In the genomic region with DNA sequence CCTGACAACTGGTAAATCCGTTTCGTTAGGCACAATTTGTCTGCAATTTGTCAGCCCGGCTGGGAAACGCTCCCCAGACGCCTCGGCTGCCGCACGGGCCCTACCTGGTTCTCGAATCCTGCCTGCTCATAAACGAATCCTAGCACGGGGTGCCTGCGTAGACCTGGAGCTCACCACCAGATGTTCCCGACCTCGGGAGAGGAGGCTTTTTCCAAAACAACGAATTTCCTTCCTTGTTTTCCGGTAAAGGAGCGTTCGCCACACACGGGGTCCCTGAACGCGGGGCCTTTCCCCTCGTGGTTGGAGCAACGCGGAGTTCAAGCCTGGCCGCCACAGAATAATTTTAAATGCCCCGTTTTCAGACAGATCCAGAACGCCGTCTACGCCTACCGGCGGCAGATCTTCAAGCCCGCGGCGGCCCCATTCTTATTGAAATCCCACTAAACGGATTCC, we compare ENCODE assay signal across 8 cellular contexts. TPM values are rescaled to one million over a fixed set of nuclear protein-coding genes. Genes with fewer than 3 reads are reported as not detected.
DNase-seq lines count a peak whose midpoint lies in the region; ATAC-seq, FAIRE-seq and TF ChIP-seq lines count a peak whose summit lies in the region.
"Had no signal": no experiment of that assay in that cellular context is flagged by ENCODE, and none has a peak within 500 bp of the region (broad histone marks: within the 10 kb centered on the region; RNA-seq: fewer than 3 reads in every experiment).

No MANE protein-coding gene starts in this region.

- no peak overlapping the region for H3K14ac ChIP-seq in H1 (ENCODE audit: insufficient read length)
- peak overlapping the region; percentile 47 for H3K14ac ChIP-seq in trophoblast cell (ENCODE audit: low read length)

- H3K9me3 ChIP-seq in H1 (ENCODE audit: insufficient read depth in 2 of 2, low read depth in 1 of 2, low read length in 1 of 2) (no peaks in the 10 kb centered on the region; a peak in 1 of 4 replicates), trophoblast cell (ENCODE audit: insufficient read depth, low read depth, low read length) (peaks cover 3% of the 10 kb centered on the region)

- TF ChIP-seq POLR2A in H1 (IDR thresholded peaks at IDR 0.05; ENCODE audit: control extremely low read depth in 1 of 2, low read depth in 2 of 2, low read length in 2 of 2) = no peak

- 2% methylated on average over 34 of the region's 35 CpGs; no CpG with 5 or more reads in 1 of the 2 experiments for WGBS in H1 (ENCODE audit: extremely low coverage in 1 of 2, insufficient coverage in 1 of 2, insufficient read length in 1 of 2, insufficient replicate concordance in 2 of 2, low coverage in 1 of 2, low lambda C conversion rate in 2 of 2, missing lambda C conversion rate in 1 of 2), 2 experiments
- WGBS in trophoblast cell (ENCODE audit: extremely low coverage, insufficient coverage, insufficient read length) = no CpG with 5 or more reads among the region's 35 CpGs

- DNase-seq in EH (ENCODE audit: low read depth) = peak; percentile 28
- DNase-seq in NCI-H146 (lab: John Stamatoyannopoulos, UW) = peak; percentile 65
- DNase-seq in H1 (ENCODE audit: low read depth in 1 of 2, low spot score in 2 of 2) = no peak
- DNase-seq in trophoblast cell = no peak
- DNase-seq in NAMALWA (ENCODE audit: low spot score) = no peak
- DNase-seq in OCI-M1 (lab: John Stamatoyannopoulos, UW) = no peak

- H3K79me1 ChIP-seq in H1 (ENCODE audit: low read depth, low read length) (no peaks in the 10 kb centered on the region), trophoblast cell (ENCODE audit: low read length) (peaks cover 62% of the 10 kb centered on the region)

- H3K36me3 ChIP-seq in H1 (ENCODE audit: control insufficient read depth in 2 of 4, insufficient read depth in 4 of 4, low read length in 3 of 4) = peaks cover 0 to 12% (median 0%) of the 10 kb centered on the region in 4 experiments; a peak in 1 of 8 replicates
- H3K36me3 ChIP-seq in trophoblast cell (ENCODE audit: control insufficient read depth in 1 of 2, insufficient read depth in 2 of 2, low read length in 2 of 2) = peaks cover 14 to 27% of the 10 kb centered on the region in 2 experiments

- H3K27me3 ChIP-seq in H1 (replicated peaks in 1 of 4; ENCODE audit: control insufficient read depth in 3 of 4, extremely low read depth in 1 of 4, insufficient read depth in 3 of 4, low read length in 3 of 4) (peaks cover 98 to 100% (median 99%) of the 10 kb centered on the region in 4 experiments), trophoblast cell (ENCODE audit: insufficient read depth, low read length) (peaks cover 3% of the 10 kb centered on the region)

- H3K18ac ChIP-seq in H1 (ENCODE audit: extremely low read depth, low read length) = no peak overlapping the region; the same call in 1 of the 2 replicates
- H3K18ac ChIP-seq in trophoblast cell (ENCODE audit: low read length) = peak overlapping the region; percentile 58

- H3K56ac ChIP-seq in H1 (replicated peaks; ENCODE audit: insufficient read length, low read depth, low read length) = no peak overlapping the region

- H3K4me3 ChIP-seq in H1 (ENCODE audit: extremely low read depth in 1 of 4, insufficient read depth in 2 of 4, low read depth in 3 of 4, low read length in 4 of 4) (peak overlapping the region in 1 of 4 experiments; percentile 50; a peak in 3 of 8 replicates), trophoblast cell (ENCODE audit: low read depth, low read length) (peak overlapping the region; percentile 61)

- peaks cover 19% of the 10 kb centered on the region; the same call in 1 of the 2 replicates for H3K23me2 ChIP-seq in H1 (ENCODE audit: low read depth, low read length)

- no peak overlapping the region for H4K8ac ChIP-seq in H1 (ENCODE audit: extremely low read depth, insufficient read depth, low read length)
- H4K8ac ChIP-seq in trophoblast cell (ENCODE audit: low read depth, low read length) = peak overlapping the region; percentile 63

- H2AFZ ChIP-seq in H1 (ENCODE audit: low read length) (no peak overlapping the region), trophoblast cell (ENCODE audit: insufficient read depth, low read length, poor library complexity) (no peak overlapping the region)

- H2BK5ac ChIP-seq in H1 (ENCODE audit: low read depth, low read length) = no peak overlapping the region
- peak overlapping the region; percentile 52 for H2BK5ac ChIP-seq in trophoblast cell (ENCODE audit: low read depth, low read length, poor library complexity)

- no peak overlapping the region for H2BK120ac ChIP-seq in H1 (replicated peaks; ENCODE audit: low read depth, low read length)
- peak overlapping the region; percentile 36 for H2BK120ac ChIP-seq in trophoblast cell (ENCODE audit: insufficient read depth, low read length, poor library complexity)

- no peak overlapping the region for H4K5ac ChIP-seq in H1 (ENCODE audit: insufficient read length, low read depth, low read length)

- no peak overlapping the region for H4K91ac ChIP-seq in H1 (replicated peaks; ENCODE audit: insufficient read length, low read length)
- peak overlapping the region; percentile 56 for H4K91ac ChIP-seq in trophoblast cell (ENCODE audit: low read depth, low read length)

- H2BK12ac ChIP-seq in H1 (ENCODE audit: low read depth, low read length) (0 out of 2 replicates have a peak overlapping the region, but pooled peaks have one; percentile 68), trophoblast cell (ENCODE audit: low read length) (no peak overlapping the region)

- POLR2A ChIA-PET in H1 (lab: Charles Lee; ENCODE audit: partially characterized antibody) = interaction anchor here (0.8 to 2.3 kb wide), 2 partner anchors 9 to 100 kb away, joined by 3 to 12 read pairs; no protein-coding TSS in a partner anchor

- H3K23ac ChIP-seq in H1 (ENCODE audit: insufficient read length) = no peak overlapping the region
- H3K23ac ChIP-seq in trophoblast cell (ENCODE audit: low read length) = no peak overlapping the region

- no peak for FAIRE-seq in H1 (lab: Jason Lieb, UNC)

- H3K9ac ChIP-seq in H1 (replicated peaks in 1 of 4; ENCODE audit: extremely low read depth in 1 of 4, low read depth in 3 of 4, low read length in 3 of 4) (no peak overlapping the region), trophoblast cell (ENCODE audit: low read length) (peak overlapping the region; percentile 23)

- no peaks in the 10 kb centered on the region for H3K79me2 ChIP-seq in H1 (ENCODE audit: control insufficient read depth in 1 of 2, insufficient read depth in 2 of 2, low read length in 2 of 2)
- H3K79me2 ChIP-seq in trophoblast cell (ENCODE audit: control insufficient read depth, insufficient read depth, low read length, poor library complexity) = peaks cover 57% of the 10 kb centered on the region

- H2BK15ac ChIP-seq in H1 (ENCODE audit: low read length) = no peak overlapping the region

- ATAC-seq in HG02571 (IDR thresholded peaks at IDR 0.05; ENCODE audit: unreplicated experiment) = no peak
- ATAC-seq: Panc1 had no signal

- no peak for TF ChIP-seq EP300 in H1 (IDR thresholded peaks at IDR 0.05; ENCODE audit: borderline replicate concordance in 1 of 2, low read depth in 2 of 2, low read length in 2 of 2)

- H3K4me1 ChIP-seq in H1 (replicated peaks in 1 of 4; ENCODE audit: control insufficient read depth in 3 of 4, insufficient read depth in 4 of 4, low read length in 3 of 4) (peaks cover 0 to 71% (median 43%) of the 10 kb centered on the region in 4 experiments; a peak in 6 of 7 replicates), trophoblast cell (ENCODE audit: control insufficient read depth in 1 of 2, insufficient read depth in 2 of 2, low read length in 2 of 2) (peaks cover 24 to 43% of the 10 kb centered on the region in 2 experiments)

- H2AK5ac ChIP-seq in H1 (ENCODE audit: low read depth, low read length) (no peak overlapping the region), trophoblast cell (ENCODE audit: low read length) (no peak overlapping the region)

- CTCF ChIA-PET in H1 (lab: Charles Lee; ENCODE audit: partially characterized antibody) = interaction anchor here (1.3 to 2.3 kb wide), 2 partner anchors 10 to 16 kb away, joined by 3 to 13 read pairs; no protein-coding TSS in a partner anchor

- peaks cover 6 to 26% of the 10 kb centered on the region in 2 experiments for H4K20me1 ChIP-seq in H1 (replicated peaks in 1 of 2; ENCODE audit: control insufficient read depth in 1 of 2, insufficient read depth in 2 of 2, low read length in 2 of 2)

- H2BK20ac ChIP-seq in H1 (ENCODE audit: low read length) = no peak overlapping the region

- peak overlapping the region; percentile 13 for H4K12ac ChIP-seq in trophoblast cell (ENCODE audit: low read depth, low read length)

- TF ChIP-seq RAD21 in H1 (IDR thresholded peaks at IDR 0.05 in 1 of 2, conservative IDR thresholded peaks at IDR 0.05 in 1 of 2; ENCODE audit: low read depth in 2 of 2, low read length in 2 of 2) = no peak

- no peak for TF ChIP-seq CTCF in H1 (IDR thresholded peaks at IDR 0.05; ENCODE audit: control extremely low read depth in 1 of 3, insufficient read depth in 1 of 3, low read depth in 1 of 3, low read length in 3 of 3)

- H3K27ac ChIP-seq in H1 (ENCODE audit: low read depth, low read length) = no peak overlapping the region
- H3K27ac ChIP-seq in trophoblast cell (ENCODE audit: low read depth, low read length) = peak overlapping the region; percentile 52

- no peak overlapping the region for H3K4ac ChIP-seq in H1 (replicated peaks; ENCODE audit: insufficient read length, low read depth, low read length)
- H3K4ac ChIP-seq in trophoblast cell (ENCODE audit: low read depth, low read length) = peak overlapping the region; percentile 81

- H3K4me2 ChIP-seq in H1 (ENCODE audit: insufficient read depth in 1 of 2, low read depth in 2 of 2, low read length in 2 of 2) (peak overlapping the region; percentile 60 to 63), trophoblast cell (ENCODE audit: low read length) (peak overlapping the region; percentile 93)

RNA-seq across cellular contexts. Expression of gene GATA2, which starts 1.1 kb away (rescaled TPM):
- total RNA-seq in H1 (2021; fragmentation: NEBNext Ultra II Directional; extraction: Animal tissue kit (Norgen Biotek cat#: 25700)) = 0.30 and 0.40 TPM in 2 replicates
- polyA plus RNA-seq in H1 (2011; rRNA removed) = 0.03 and 0.22 TPM in 2 replicates
- 0.17 TPM for polyA plus RNA-seq in H1 (2011; cell fraction: cytosol; rRNA removed)
- 0.23 TPM for polyA plus RNA-seq in H1 (2011; cell fraction: nucleus; rRNA removed)
- 0.12 to 0.23 TPM in 2 of 4 replicates, not detected in the others for polyA plus RNA-seq in H1 (2012, experiment 1 of 2)
- polyA plus RNA-seq in H1 (2012, experiment 2 of 2) = 0.17 TPM
- polyA plus RNA-seq in H1 (2013, experiment 1 of 2) = 0.08 TPM
- 0.17 TPM for polyA plus RNA-seq in H1 (2013, experiment 2 of 2)
- 0.09 and 0.12 TPM in 2 replicates for polyA minus RNA-seq in H1 (2011; rRNA and poly(A)+ RNA removed)
- polyA minus RNA-seq in H1 (2011; cell fraction: cytosol; rRNA and poly(A)+ RNA removed) = 2.0 TPM
- 0.40 TPM for polyA minus RNA-seq in H1 (2011; cell fraction: nucleus; rRNA and poly(A)+ RNA removed)
- polyA plus RNA-seq in trophoblast cell (2013) = 467 and 505 TPM in 2 replicates

RNA-seq across cellular contexts. Expression of gene DNAJB8, which starts 25.2 kb away (rescaled TPM):
- not detected in 2 replicates for total RNA-seq in H1 (2021; fragmentation: NEBNext Ultra II Directional; extraction: Animal tissue kit (Norgen Biotek cat#: 25700))
- polyA plus RNA-seq in H1 (2011; rRNA removed) = not detected in 2 replicates
- polyA plus RNA-seq in H1 (2011; cell fraction: cytosol; rRNA removed) = not detected
- polyA plus RNA-seq in H1 (2011; cell fraction: nucleus; rRNA removed) = not detected
- not detected in 4 replicates for polyA plus RNA-seq in H1 (2012, experiment 1 of 2)
- not detected for polyA plus RNA-seq in H1 (2012, experiment 2 of 2)
- polyA plus RNA-seq in H1 (2013, experiment 1 of 2) = not detected
- not detected for polyA plus RNA-seq in H1 (2013, experiment 2 of 2)
- not detected in 2 replicates for polyA minus RNA-seq in H1 (2011; rRNA and poly(A)+ RNA removed)
- not detected for polyA minus RNA-seq in H1 (2011; cell fraction: cytosol; rRNA and poly(A)+ RNA removed)
- not detected for polyA minus RNA-seq in H1 (2011; cell fraction: nucleus; rRNA and poly(A)+ RNA removed)
- not detected in 2 replicates for polyA plus RNA-seq in trophoblast cell (2013)

Comparison
In these comparisons a context has a peak if more than half of its experiments do, and no peak if none do; other contexts are left out.
1. DNase-seq: peak in EH (single experiment) and NCI-H146 (single experiment); none in H1 (0 of 2), trophoblast cell (0 of 2), NAMALWA (single experiment) and OCI-M1 (single experiment).